In genomic region chr15:41504751-41505492, GRCh38 we compare ENCODE assay signal across 26 cellular contexts. TPM values are rescaled to one million over a fixed set of nuclear protein-coding genes. Genes with fewer than 3 reads are reported as not detected.
"Had no signal": no experiment of that assay in that cellular context is flagged by ENCODE, and none has a peak within 500 bp of the region (broad histone marks: within the 10 kb centered on the region; RNA-seq: fewer than 3 reads in every experiment).

No MANE protein-coding gene starts in this region.

- H3K27ac Mint-ChIP-seq: activated B cell treated with CpG ODN at 0.5 μM for 24 hours; activated CD4-positive, alpha-beta memory T cell treated with anti-CD3 and anti-CD28 coated beads, Interleukin-2, amount 10 ng/mL, durations not matched to agents 7 days and 5 days; activated T-helper 17 cell treated with anti-CD3 and anti-CD28 coated beads, Interleukin-2, amount 50 U/mL, for 72 hours; brain had no signal

- H3K36me3 Mint-ChIP-seq: brain had no signal

- H3K9ac ChIP-seq: KMS-11 had no signal

- H3K4me1 Mint-ChIP-seq: activated T-helper 17 cell treated with anti-CD3 and anti-CD28 coated beads, Interleukin-2, amount 50 U/mL, for 72 hours had no signal

- DNase-seq: activated B cell treated with CpG ODN at 0.5 μM for 24 hours; activated CD4-positive, alpha-beta memory T cell treated with anti-CD3 and anti-CD28 coated beads, Interleukin-2, amount 10 ng/mL, durations not matched to agents 7 days and 5 days; activated CD4-positive, alpha-beta T cell treated with anti-CD3 and anti-CD28 coated beads for 1 hour; activated CD4-positive, alpha-beta T cell treated with anti-CD3 and anti-CD28 coated beads, Interleukin-2, amount 50 U/mL, for 1 hour; activated naive CD4-positive, alpha-beta T cell treated with anti-CD3 and anti-CD28 coated beads, Interleukin-2, amount 50 U/mL, for 16 hours; activated T-cell treated with anti-CD3 and anti-CD28 coated beads for 4 hours; activated T-cell treated with anti-CD3 and anti-CD28 coated beads, Interleukin-2, amount 50 U/mL, for 48 hours; NCI-H1092; NCI-H1417; NCI-H1930; NCI-H2171; NCI-H2227 treated with DMSO at 0.1 percent for 48 hours; NCI-H446 treated with DMSO at 0.1 percent for 48 hours; NCI-H524 treated with DMSO at 0.1 percent for 48 hours; NCI-H748 treated with DMSO at 0.1 percent for 48 hours; SIG-M5; T-helper 2 cell; T1000 had no signal

- H3K4me3 Mint-ChIP-seq: activated B cell treated with CpG ODN at 0.5 μM for 24 hours; activated CD4-positive, alpha-beta memory T cell treated with anti-CD3 and anti-CD28 coated beads, Interleukin-2, amount 10 ng/mL, durations not matched to agents 7 days and 5 days; activated T-helper 17 cell treated with anti-CD3 and anti-CD28 coated beads, Interleukin-2, amount 50 U/mL, for 72 hours; central memory CD8-positive, alpha-beta T cell had no signal

- H3K4me2 ChIP-seq: KMS-11 had no signal

- H3K9me3 Mint-ChIP-seq: activated B cell treated with CpG ODN at 0.5 μM for 24 hours; activated CD4-positive, alpha-beta memory T cell treated with anti-CD3 and anti-CD28 coated beads, Interleukin-2, amount 10 ng/mL, durations not matched to agents 7 days and 5 days; activated T-helper 17 cell treated with anti-CD3 and anti-CD28 coated beads, Interleukin-2, amount 50 U/mL, for 72 hours; central memory CD8-positive, alpha-beta T cell had no signal

- H3K27ac ChIP-seq: KMS-11 had no signal

- ATAC-seq: activated T-helper 17 cell treated with anti-CD3 and anti-CD28 coated beads, Interleukin-2, amount 50 U/mL, for 72 hours had no signal

- FAIRE-seq: astrocyte, TTC549 had no signal

RNA-seq across cellular contexts. Expression of gene LTK, which starts 8.7 kb away (rescaled TPM):
- total RNA-seq: MCF 10A had no signal

RNA-seq across cellular contexts. Expression of gene ITPKA, which starts 11.2 kb away (rescaled TPM):
- total RNA-seq: OCI-LY7 had no signal
